In genomic region chr5:88846434-88846833, GRCh38 we compare ENCODE assay signal across 25 cellular contexts.
"Had no signal": no experiment of that assay in that cellular context is flagged by ENCODE, and none has a peak within 500 bp of the region (broad histone marks: within the 10 kb centered on the region; RNA-seq: fewer than 3 reads in every experiment).

No MANE protein-coding gene starts in this region.

- H3K36me3 ChIP-seq: ascending aorta, esophagus muscularis mucosa, pancreas, spleen, vagina, WERI-Rb-1 had no signal

- H3K4me1 Mint-ChIP-seq: activated naive CD4-positive, alpha-beta T cell treated with anti-CD3 and anti-CD28 coated beads, Interleukin-2, amount 10 ng/mL, durations not matched to agents 7 days and 5 days; nephron progenitor cell; T-helper 17 cell had no signal

- H3K4me1 ChIP-seq: vagina had no signal

- ATAC-seq: left ventricle myocardium superior; pancreas; right cardiac atrium; stimulated activated naive CD8-positive, alpha-beta T cell treated with anti-CD3 and anti-CD28 coated beads, Interleukin-15, Interleukin-2, amounts not matched to agents 100 U/mL and 50 U/mL, for 24 hours; T-helper 17 cell had no signal

- H3K9me3 Mint-ChIP-seq: activated CD4-positive, alpha-beta memory T cell treated with anti-CD3 and anti-CD28 coated beads for 36 hours; activated CD4-positive, alpha-beta T cell treated with anti-CD3 and anti-CD28 coated beads, Interleukin-2, amount 10 ng/mL, durations not matched to agents 24 days and 14 days; activated naive CD4-positive, alpha-beta T cell treated with anti-CD3 and anti-CD28 coated beads, Interleukin-2, amount 10 ng/mL, durations not matched to agents 7 days and 5 days; activated naive CD8-positive, alpha-beta T cell treated with anti-CD3 and anti-CD28 coated beads, Interleukin-2, amount 10 ng/mL, durations not matched to agents 7 days and 5 days; activated T-cell treated with anti-CD3 and anti-CD28 coated beads, Interleukin-2, amount 50 U/mL, for 24 hours; brain; nephron progenitor cell; type B pancreatic cell had no signal

- H3K9me3 ChIP-seq: ascending aorta, esophagus muscularis mucosa, pancreas, spleen, vagina had no signal

- H3K27ac Mint-ChIP-seq: activated CD4-positive, alpha-beta memory T cell treated with anti-CD3 and anti-CD28 coated beads for 36 hours; activated CD4-positive, alpha-beta T cell treated with anti-CD3 and anti-CD28 coated beads, Interleukin-2, amount 10 ng/mL, durations not matched to agents 24 days and 14 days; activated naive CD4-positive, alpha-beta T cell treated with anti-CD3 and anti-CD28 coated beads, Interleukin-2, amount 10 ng/mL, durations not matched to agents 7 days and 5 days; activated naive CD8-positive, alpha-beta T cell treated with anti-CD3 and anti-CD28 coated beads, Interleukin-2, amount 10 ng/mL, durations not matched to agents 7 days and 5 days; activated T-cell treated with anti-CD3 and anti-CD28 coated beads, Interleukin-2, amount 50 U/mL, for 24 hours; brain; nephron progenitor cell; T-helper 17 cell; type B pancreatic cell had no signal

- H3K27ac ChIP-seq: ascending aorta, esophagus muscularis mucosa, pancreas, vagina, WERI-Rb-1 had no signal

- DNase-seq: activated CD4-positive, alpha-beta memory T cell treated with anti-CD3 and anti-CD28 coated beads for 36 hours; activated CD4-positive, alpha-beta T cell treated with anti-CD3 and anti-CD28 coated beads, Interleukin-2, amount 10 ng/mL, durations not matched to agents 24 days and 14 days; activated CD4-positive, CD25-positive, alpha-beta regulatory T cell treated with anti-CD3 and anti-CD28 coated beads, Interleukin-2, amount 50 U/mL, for 72 hours; activated CD8-positive, alpha-beta memory T cell treated with anti-CD3 and anti-CD28 coated beads, Interleukin-2, amount 50 U/mL, for 48 hours; activated gamma-delta T cell; activated naive CD4-positive, alpha-beta T cell treated with anti-CD3 and anti-CD28 coated beads, Interleukin-2, amount 10 ng/mL, durations not matched to agents 7 days and 5 days; activated naive CD8-positive, alpha-beta T cell treated with anti-CD3 and anti-CD28 coated beads, Interleukin-2, amount 10 ng/mL, durations not matched to agents 7 days and 5 days; activated T-cell treated with anti-CD3 and anti-CD28 coated beads, Interleukin-2, amount 50 U/mL, for 24 hours; caudate nucleus; foreskin melanocyte; left ventricle myocardium superior; nephron progenitor cell; pancreas; stimulated activated naive CD8-positive, alpha-beta T cell treated with anti-CD3 and anti-CD28 coated beads, Interleukin-15, Interleukin-2, amounts not matched to agents 100 U/mL and 50 U/mL, for 24 hours; substantia nigra; T-helper 17 cell; T1000; WERI-Rb-1 had no signal

- H3K36me3 Mint-ChIP-seq: activated CD4-positive, alpha-beta memory T cell treated with anti-CD3 and anti-CD28 coated beads for 36 hours; activated naive CD4-positive, alpha-beta T cell treated with anti-CD3 and anti-CD28 coated beads, Interleukin-2, amount 10 ng/mL, durations not matched to agents 7 days and 5 days; activated naive CD8-positive, alpha-beta T cell treated with anti-CD3 and anti-CD28 coated beads, Interleukin-2, amount 10 ng/mL, durations not matched to agents 7 days and 5 days; type B pancreatic cell had no signal

- H3K27me3 Mint-ChIP-seq: activated naive CD4-positive, alpha-beta T cell treated with anti-CD3 and anti-CD28 coated beads, Interleukin-2, amount 10 ng/mL, durations not matched to agents 7 days and 5 days; brain; type B pancreatic cell had no signal

- H3K4me3 Mint-ChIP-seq: activated CD4-positive, alpha-beta memory T cell treated with anti-CD3 and anti-CD28 coated beads for 36 hours; activated CD4-positive, alpha-beta T cell treated with anti-CD3 and anti-CD28 coated beads, Interleukin-2, amount 10 ng/mL, durations not matched to agents 24 days and 14 days; activated naive CD4-positive, alpha-beta T cell treated with anti-CD3 and anti-CD28 coated beads, Interleukin-2, amount 10 ng/mL, durations not matched to agents 7 days and 5 days; activated naive CD8-positive, alpha-beta T cell treated with anti-CD3 and anti-CD28 coated beads, Interleukin-2, amount 10 ng/mL, durations not matched to agents 7 days and 5 days; activated T-cell treated with anti-CD3 and anti-CD28 coated beads, Interleukin-2, amount 50 U/mL, for 24 hours; brain; nephron progenitor cell; T-helper 17 cell; type B pancreatic cell had no signal

- H3K27me3 ChIP-seq: ascending aorta, esophagus muscularis mucosa, pancreas, spleen, vagina had no signal

- H3K4me3 ChIP-seq: ascending aorta, esophagus muscularis mucosa, pancreas, spleen, vagina had no signal
